Comparison of ENCODE assay signal across 21 cellular contexts in genomic region chr2:158099716-158100115, GRCh38. TPM values are rescaled to one million over a fixed set of nuclear protein-coding genes. Genes with fewer than 3 reads are reported as not detected.
A peak's percentile ranks its signal among the peaks of the same experiment; 100 is the strongest.
DNase-seq lines count a peak whose midpoint lies in the region; FAIRE-seq and TF ChIP-seq lines count a peak whose summit lies in the region.
"Had no signal": no experiment of that assay in that cellular context is flagged by ENCODE, and none has a peak within 500 bp of the region (broad histone marks: within the 10 kb centered on the region; RNA-seq: fewer than 3 reads in every experiment).

No MANE protein-coding gene starts in this region.

- DNase-seq in H4 (ENCODE audit: low spot score) = peak; percentile 57
- DNase-seq in RKO (ENCODE audit: low spot score) = peak; percentile 21
- peak; percentile 24 for DNase-seq in fibroblast of peridontal ligament (ENCODE audit: extremely low read depth)
- DNase-seq in progenitor cell of endocrine pancreas (ENCODE audit: low spot score, unreplicated experiment) = no peak
- no peak for DNase-seq in germinal center (ENCODE audit: low spot score)
- no peak for DNase-seq in dedifferentiated amniotic fluid mesenchymal stem cell (ENCODE audit: extremely low spot score)
- no peak for DNase-seq in D721Med (ENCODE audit: insufficient read length, low spot score)
- no peak for DNase-seq in GM19240 (ENCODE audit: insufficient read length, low spot score)
- DNase-seq: activated CD4-positive, alpha-beta T cell treated with anti-CD3 and anti-CD28 coated beads for 36 hours; activated T-cell treated with anti-CD3 and anti-CD28 coated beads, Interleukin-2, amount 50 U/mL, for 48 hours; aorta; CD4-positive, alpha-beta T cell; effector memory CD8-positive, alpha-beta T cell; hypothalamus; midbrain; NCI-H1930; posterior cingulate gyrus; stimulated activated CD4-positive, alpha-beta T cell treated with anti-CD3 and anti-CD28 coated beads, Interleukin-4, amount 100 ng/mL, for 1 hour; stimulated activated naive CD4-positive, alpha-beta T cell treated with Interleukin-2 at 50 U/mL for 16 hours; T-cell had no signal

- H3K27me3 Mint-ChIP-seq in progenitor cell of endocrine pancreas = no peaks in the 10 kb centered on the region
- H3K27me3 Mint-ChIP-seq: activated CD4-positive, alpha-beta T cell treated with anti-CD3 and anti-CD28 coated beads for 36 hours had no signal

- TF ChIP-seq CTCF in progenitor cell of endocrine pancreas (IDR thresholded peaks at IDR 0.05; ENCODE audit: unreplicated experiment) (no peak), D721Med (IDR thresholded peaks at IDR 0.05; ENCODE audit: insufficient read depth, missing control alignments) (no peak)

- no peak for FAIRE-seq in D721Med (lab: Jason Lieb, UNC)
- FAIRE-seq: K562 had no signal

- H3K27ac Mint-ChIP-seq in progenitor cell of endocrine pancreas = peak overlapping the region; percentile 28
- H3K27ac Mint-ChIP-seq: activated CD4-positive, alpha-beta T cell treated with anti-CD3 and anti-CD28 coated beads for 36 hours; CD4-positive, alpha-beta T cell; effector memory CD8-positive, alpha-beta T cell; T-cell had no signal

- H3K36me3 Mint-ChIP-seq in progenitor cell of endocrine pancreas (ENCODE audit: insufficient read depth) = no peaks in the 10 kb centered on the region
- H3K36me3 Mint-ChIP-seq: T-cell had no signal

- no peak overlapping the region for H3K4me3 Mint-ChIP-seq in progenitor cell of endocrine pancreas (ENCODE audit: low read depth)
- H3K4me3 Mint-ChIP-seq: activated CD4-positive, alpha-beta T cell treated with anti-CD3 and anti-CD28 coated beads for 36 hours; CD4-positive, alpha-beta T cell; effector memory CD8-positive, alpha-beta T cell; T-cell had no signal

- H3K9me3 Mint-ChIP-seq in progenitor cell of endocrine pancreas (ENCODE audit: low read depth) = no peaks in the 10 kb centered on the region
- H3K9me3 Mint-ChIP-seq: CD4-positive, alpha-beta T cell; effector memory CD8-positive, alpha-beta T cell; T-cell had no signal

- peaks cover 7% of the 10 kb centered on the region for H3K4me1 Mint-ChIP-seq in progenitor cell of endocrine pancreas (ENCODE audit: low read depth)
- H3K4me1 Mint-ChIP-seq: activated CD4-positive, alpha-beta T cell treated with anti-CD3 and anti-CD28 coated beads for 36 hours; T-cell had no signal

RNA-seq across cellular contexts. Expression of gene UPP2, which starts 2.0 kb away (rescaled TPM):
- not detected in 2 replicates for total RNA-seq in H4 (2014; rRNA removed; shearing (Covaris generic))
- total RNA-seq in progenitor cell of endocrine pancreas = not detected in 2 replicates
- total RNA-seq: activated CD4-positive, alpha-beta T cell treated with anti-CD3 and anti-CD28 coated beads for 36 hours; aorta; CD4-positive, alpha-beta T cell; K562; T-cell had no signal

Comparison
In these comparisons a context has a peak if more than half of its experiments do, and no peak if none do; other contexts are left out.
1. DNase-seq: peak in H4 (single experiment), RKO (single experiment) and fibroblast of peridontal ligament (single experiment); none in progenitor cell of endocrine pancreas (single experiment), germinal center (single experiment), dedifferentiated amniotic fluid mesenchymal stem cell (single experiment), D721Med (single experiment) and GM19240 (single experiment).